Comparison of ENCODE assay signal across 8 cellular contexts in genomic region chr12:48182659-48183058, GRCh38. TPM values are rescaled to one million over a fixed set of nuclear protein-coding genes. Genes with fewer than 3 reads are reported as not detected.
DNase-seq lines count a peak whose midpoint lies in the region; TF ChIP-seq lines count a peak whose summit lies in the region.

No MANE protein-coding gene starts in this region.

- peak overlapping the region; percentile 92 for H3K4me2 ChIP-seq in BLaER1

- peak overlapping the region; percentile 84 for H3K4me3 ChIP-seq in BLaER1
- peak overlapping the region; percentile 74 for H3K4me3 ChIP-seq in HUES6 (ENCODE audit: low read depth, low read length)
- H3K4me3 ChIP-seq in colonic mucosa, result peak overlapping the region; percentile 44

- H3K27ac Mint-ChIP-seq in nephron progenitor cell, result peak overlapping the region; percentile 86

- H3K36me3 ChIP-seq in BLaER1, result no peaks in the 10 kb centered on the region
- H3K36me3 ChIP-seq in HUES6 (ENCODE audit: control insufficient read depth, insufficient read depth, low read length), result no peaks in the 10 kb centered on the region
- H3K36me3 ChIP-seq in colonic mucosa, result no peaks in the 10 kb centered on the region

- H3K4me1 ChIP-seq in BLaER1 (peaks cover 46% of the 10 kb centered on the region), HUES6 (ENCODE audit: control insufficient read depth, insufficient read depth, low read length) (0 out of 2 replicates have a peak, but pooled peaks cover 7% of the 10 kb centered on the region), colonic mucosa (no peaks in the 10 kb centered on the region)

- TF ChIP-seq CTCF in colonic mucosa (IDR thresholded peaks at IDR 0.05) (no peak), nephron progenitor cell (IDR thresholded peaks at IDR 0.05) (no peak)

- H3K9ac ChIP-seq in BLaER1, result 0 out of 2 replicates have a peak overlapping the region, but pooled peaks have one; percentile 58
- no peak overlapping the region for H3K9ac ChIP-seq in HUES6 (ENCODE audit: low read length)
- H3K9ac ChIP-seq in colonic mucosa (ENCODE audit: low read depth in 2 of 2, low read length in 2 of 2), result peak overlapping the region in 1 of 2 donors; percentile 62

- H3K4me1 Mint-ChIP-seq in nephron progenitor cell, result peaks cover 59% of the 10 kb centered on the region

- peak overlapping the region; percentile 88 for H3K4me3 Mint-ChIP-seq in nephron progenitor cell

- H4K20me1 ChIP-seq in BLaER1, result no peaks in the 10 kb centered on the region

- H3K27me3 ChIP-seq in BLaER1, result peaks cover 31% of the 10 kb centered on the region
- peaks cover 99% of the 10 kb centered on the region for H3K27me3 ChIP-seq in HUES6 (ENCODE audit: control insufficient read depth, insufficient read depth, low read length)
- H3K27me3 ChIP-seq in colonic mucosa, result peaks cover 22% of the 10 kb centered on the region

- H3K27me3 Mint-ChIP-seq in nephron progenitor cell (ENCODE audit: low read depth, poor library complexity), result peaks cover 89% of the 10 kb centered on the region

- H3K9me3 Mint-ChIP-seq in nephron progenitor cell, result no peaks in the 10 kb centered on the region

- no peaks in the 10 kb centered on the region for H3K36me3 Mint-ChIP-seq in nephron progenitor cell (ENCODE audit: low read depth)

- intact Hi-C loops in colonic mucosa (cut with DNase I), result no loop called here

- H3K27ac ChIP-seq in BLaER1 (no peak overlapping the region), HUES6 (ENCODE audit: low read depth, low read length) (no peak overlapping the region), colonic mucosa (no peak overlapping the region)

- DNase-seq in colonic mucosa, result no peak
- no peak for DNase-seq in nephron progenitor cell
- DNase-seq in AG08396 (ENCODE audit: low spot score), result no peak
- no peak for DNase-seq in OCI-M2 (lab: John Stamatoyannopoulos, UW; ENCODE audit: unreplicated experiment)
- DNase-seq in NCI-H2029 treated with DMSO at 0.1 percent for 48 hours (lab: John Stamatoyannopoulos, UW), result no peak
- no peak for DNase-seq in activated CD4-positive, alpha-beta T cell treated with anti-CD3 and anti-CD28 coated beads for 1 hour

- H3K9me3 ChIP-seq in BLaER1, result no peaks in the 10 kb centered on the region
- no peaks in the 10 kb centered on the region for H3K9me3 ChIP-seq in HUES6 (ENCODE audit: control insufficient read depth, insufficient read depth, low read depth, low read length)
- H3K9me3 ChIP-seq in colonic mucosa, result no peaks in the 10 kb centered on the region

RNA-seq across cellular contexts. Expression of gene CCDC184, which starts 0.8 kb away (rescaled TPM):
- total RNA-seq in colonic mucosa, result under 1 TPM; 0.35 to 0.53 TPM

RNA-seq across cellular contexts. Expression of gene OR10AD1, which starts 20.4 kb away (rescaled TPM):
- not detected for total RNA-seq in colonic mucosa

RNA-seq across cellular contexts. Expression of gene ASB8, which starts 25.3 kb away (rescaled TPM):
- 10 to 100 TPM; 37.0 to 39.5 TPM for total RNA-seq in colonic mucosa
